In the genomic region with DNA sequence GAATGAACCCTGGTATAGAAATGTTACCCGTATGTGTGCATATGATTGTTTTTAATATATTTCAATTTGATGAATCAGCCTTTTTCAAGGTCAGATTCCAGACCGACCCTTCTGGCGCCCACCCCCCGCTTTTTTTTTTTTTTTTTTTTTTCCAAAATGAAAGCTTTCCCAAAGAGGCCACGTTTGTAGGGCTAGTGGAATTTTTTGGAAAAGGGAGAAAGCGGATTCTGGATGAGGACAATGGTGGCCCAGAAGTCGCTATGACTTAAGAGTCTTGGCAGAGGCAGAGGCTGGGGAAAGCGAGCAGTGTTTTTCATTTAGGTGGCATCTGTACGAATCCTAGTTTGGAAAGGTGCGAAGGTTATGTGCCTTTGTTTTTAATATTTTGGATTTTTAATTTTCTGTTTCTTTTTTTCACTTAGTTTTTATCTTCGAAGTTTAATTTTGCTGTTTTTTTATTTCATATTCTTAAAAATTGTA, we compare ENCODE assay signal across 8 cellular contexts. TPM values are rescaled to one million over a fixed set of nuclear protein-coding genes. Genes with fewer than 3 reads are reported as not detected.
DNase-seq lines count a peak whose midpoint lies in the region; ATAC-seq, FAIRE-seq and TF ChIP-seq lines count a peak whose summit lies in the region.

No MANE protein-coding gene starts in this region.

- CTCF ChIA-PET in RWPE1 (lab: Yijun Ruan, JAX): interaction anchor here (0.6 kb wide), 3 partner anchors 215 to 524 kb away, joined by 3 to 4 read pairs (median 3); no protein-coding TSS in a partner anchor

- TF ChIP-seq CTCF in RWPE1 (conservative IDR thresholded peaks at IDR 0.05; ENCODE audit: low read depth) (no peak), fibroblast of lung (conservative IDR thresholded peaks at IDR 0.05 in 1 of 2, IDR thresholded peaks at IDR 0.05 in 1 of 2; ENCODE audit: low read depth in 1 of 2, low read length in 2 of 2) (no peak)

- H3K4me2 ChIP-seq in fibroblast of lung (ENCODE audit: extremely low read depth, insufficient read depth, low read length): peak overlapping the region; percentile 51

- H2AFZ ChIP-seq in fibroblast of lung (ENCODE audit: low read length): no peak overlapping the region

- no peaks in the 10 kb centered on the region for H3K27me3 ChIP-seq in fibroblast of lung (ENCODE audit: control insufficient read depth, insufficient read depth, low read length)

- no peaks in the 10 kb centered on the region for H3K36me3 ChIP-seq in fibroblast of lung (ENCODE audit: control insufficient read depth, insufficient read depth, low read length)

- H3K9ac ChIP-seq in fibroblast of lung (ENCODE audit: insufficient read depth, low read length): no peak overlapping the region

- H3K27ac ChIP-seq in RWPE1 (peak overlapping the region; percentile 86), fibroblast of lung (ENCODE audit: insufficient read depth, low read length) (peak overlapping the region; percentile 43)

- peak; percentile 23 for FAIRE-seq in GM19239 (lab: Jason Lieb, UNC)

- peak overlapping the region; percentile 34 to 80 (median 55) for H3K4me3 ChIP-seq in fibroblast of lung (replicated peaks in 1 of 4; ENCODE audit: control extremely low read depth in 1 of 4, insufficient read depth in 1 of 4, low read depth in 3 of 4, low read length in 4 of 4)

- H3K9me3 ChIP-seq in fibroblast of lung (ENCODE audit: control insufficient read depth, insufficient read depth, low read depth, low read length): no peaks in the 10 kb centered on the region

- DNase-seq in GM19239 (ENCODE audit: insufficient read length, low spot score): no peak
- no peak for DNase-seq in RWPE1 (ENCODE audit: low spot score)
- DNase-seq in fibroblast of lung (ENCODE audit: low read depth in 2 of 2): peak in 1 of 2 donors; percentile 4
- DNase-seq in sciatic nerve (ENCODE audit: low spot score): peak; percentile 5
- no peak for DNase-seq in NCI-H446 treated with DMSO at 0.1 percent for 48 hours (lab: John Stamatoyannopoulos, UW)
- no peak for DNase-seq in SW 1271 (lab: John Stamatoyannopoulos, UW)
- no peak for DNase-seq in SHP77 treated with DMSO at 0.1 percent for 48 hours (lab: John Stamatoyannopoulos, UW)
- no peak for DNase-seq in COR-L47 (lab: John Stamatoyannopoulos, UW)

- intact Hi-C loops in sciatic nerve (cut with DNase I): no loop called here

- POLR2A ChIA-PET in RWPE1 (lab: Yijun Ruan, JAX; ENCODE audit: low non-redundant PET): interaction anchor here (0.5 to 1.3 kb wide), 2 partner anchors 15 to 65 kb away, joined by 3 to 4 read pairs; a partner anchor contains a TSS

- no peaks in the 10 kb centered on the region for H3K4me1 ChIP-seq in fibroblast of lung (ENCODE audit: control insufficient read depth, extremely low read depth, insufficient read depth, low read length)

- ATAC-seq in sciatic nerve: no peak

- H4K20me1 ChIP-seq in fibroblast of lung (ENCODE audit: control insufficient read depth, extremely low read depth, insufficient read depth, low read length): no peaks in the 10 kb centered on the region

- no peaks in the 10 kb centered on the region for H3K79me2 ChIP-seq in fibroblast of lung (ENCODE audit: control insufficient read depth, insufficient read depth, low read length)

RNA-seq across cellular contexts. Expression of a gene that starts 14.6 kb away (rescaled TPM):
- total RNA-seq in fibroblast of lung: 55.0 and 72.7 TPM in 2 replicates
- polyA plus RNA-seq in fibroblast of lung: 38.9 and 44.0 TPM in 2 replicates
- polyA plus RNA-seq in fibroblast of lung (2012): 92.3 and 104 TPM in 2 replicates
- polyA minus RNA-seq in fibroblast of lung (ENCODE audit: low replicate concordance): 91.5 and 109 TPM in 2 replicates
- 29.5 TPM for total RNA-seq in sciatic nerve

RNA-seq across cellular contexts. Expression of a gene that starts 15.1 kb away (rescaled TPM):
- total RNA-seq in fibroblast of lung (39.5 and 50.0 TPM in 2 replicates), sciatic nerve (27.4 TPM)
- polyA plus RNA-seq in fibroblast of lung: 14.9 and 21.2 TPM in 2 replicates
- polyA plus RNA-seq in fibroblast of lung (2012): 22.7 and 36.0 TPM in 2 replicates
- polyA minus RNA-seq in fibroblast of lung (ENCODE audit: low replicate concordance): 46.4 and 61.5 TPM in 2 replicates

RNA-seq across cellular contexts. Expression of a gene that starts 51.7 kb away (rescaled TPM):
- total RNA-seq in fibroblast of lung: 15.4 and 23.8 TPM in 2 replicates
- polyA plus RNA-seq in fibroblast of lung: 7.0 and 7.4 TPM in 2 replicates
- polyA plus RNA-seq in fibroblast of lung (2012): 8.5 and 8.8 TPM in 2 replicates
- polyA minus RNA-seq in fibroblast of lung (ENCODE audit: low replicate concordance): 4.3 TPM in 1 of 2 replicates, not detected in the other
- total RNA-seq in sciatic nerve: 6.0 TPM
